8 cellular contexts compared by ENCODE assay signal in the genomic region with DNA sequence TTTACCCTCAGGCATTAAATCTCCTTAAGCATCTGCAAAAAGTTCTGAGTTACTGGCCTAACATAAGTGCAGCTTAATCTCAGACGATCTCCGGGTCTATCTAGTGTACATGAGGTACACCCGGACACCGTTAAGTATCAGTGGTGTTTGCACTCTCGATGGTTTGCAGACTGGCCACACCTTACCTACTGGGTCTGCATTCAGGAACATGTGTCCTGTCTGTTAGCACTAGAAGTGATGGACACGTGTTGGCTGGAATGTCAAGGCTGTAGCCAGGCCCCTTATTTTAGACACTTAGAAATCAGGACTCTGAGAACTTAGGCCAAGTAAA. TPM values are rescaled to one million over a fixed set of nuclear protein-coding genes. Genes with fewer than 3 reads are reported as not detected.
DNase-seq lines count a peak whose midpoint lies in the region; ATAC-seq and TF ChIP-seq lines count a peak whose summit lies in the region.

No MANE protein-coding gene starts in this region.

- H3K4me3 Mint-ChIP-seq in activated CD4-positive, alpha-beta memory T cell treated with anti-CD3 and anti-CD28 coated beads, Interleukin-2, amount 10 ng/mL, durations not matched to agents 7 days and 5 days: peak overlapping the region; percentile 85

- no peaks in the 10 kb centered on the region for H3K9me3 ChIP-seq in cardiac muscle cell (ENCODE audit: low read depth)

- POLR2A ChIA-PET in activated CD4-positive, alpha-beta memory T cell treated with anti-CD3 and anti-CD28 coated beads, Interleukin-2, amount 10 ng/mL, durations not matched to agents 7 days and 5 days (lab: Charles Lee): interaction anchor here (1.0 to 2.3 kb wide), 5 partner anchors 28 to 284 kb away, joined by 3 to 11 read pairs (median 4); partner anchors contain the start of genes SLC35A3 and TRMT13

- ATAC-seq in HG03432 (IDR thresholded peaks at IDR 0.05; ENCODE audit: unreplicated experiment): peak; percentile 8
- no peak for ATAC-seq in HG03565 (IDR thresholded peaks at IDR 0.05; ENCODE audit: unreplicated experiment)

- H3K4me1 ChIP-seq in cardiac muscle cell (ENCODE audit: low read depth): peaks cover 13% of the 10 kb centered on the region

- H3K27ac ChIP-seq in cardiac muscle cell: peak overlapping the region; percentile 99

- H3K9me3 Mint-ChIP-seq in activated CD4-positive, alpha-beta memory T cell treated with anti-CD3 and anti-CD28 coated beads, Interleukin-2, amount 10 ng/mL, durations not matched to agents 7 days and 5 days: no peaks in the 10 kb centered on the region

- CTCF ChIA-PET in activated CD4-positive, alpha-beta memory T cell treated with anti-CD3 and anti-CD28 coated beads, Interleukin-2, amount 10 ng/mL, durations not matched to agents 7 days and 5 days (lab: Charles Lee): no interaction called here

- H3K36me3 ChIP-seq in cardiac muscle cell: peaks cover 3% of the 10 kb centered on the region

- peak overlapping the region; percentile 75 for H3K27ac Mint-ChIP-seq in activated CD4-positive, alpha-beta memory T cell treated with anti-CD3 and anti-CD28 coated beads, Interleukin-2, amount 10 ng/mL, durations not matched to agents 7 days and 5 days

- H3K36me3 Mint-ChIP-seq in activated CD4-positive, alpha-beta memory T cell treated with anti-CD3 and anti-CD28 coated beads, Interleukin-2, amount 10 ng/mL, durations not matched to agents 7 days and 5 days (ENCODE audit: low read depth): peaks cover 14% of the 10 kb centered on the region

- TF ChIP-seq CTCF in cardiac muscle cell (IDR thresholded peaks at IDR 0.05; ENCODE audit: low read depth, low read length): no peak
- TF ChIP-seq CTCF in retinal pigment epithelial cell (conservative IDR thresholded peaks at IDR 0.05; ENCODE audit: low read depth, low read length): no peak

- H3K4me1 Mint-ChIP-seq in activated CD4-positive, alpha-beta memory T cell treated with anti-CD3 and anti-CD28 coated beads, Interleukin-2, amount 10 ng/mL, durations not matched to agents 7 days and 5 days: peaks cover 24% of the 10 kb centered on the region

- DNase-seq in SHP77 (lab: John Stamatoyannopoulos, UW): peak; percentile 40 to 45
- no peak for DNase-seq in SHP77 treated with DMSO at 0.1 percent for 48 hours (lab: John Stamatoyannopoulos, UW)
- no peak for DNase-seq in activated CD4-positive, alpha-beta memory T cell treated with anti-CD3 and anti-CD28 coated beads, Interleukin-2, amount 10 ng/mL, durations not matched to agents 7 days and 5 days
- no peak for DNase-seq in cardiac muscle cell (ENCODE audit: low read depth in 1 of 2, low spot score in 1 of 2)
- no peak for DNase-seq in retinal pigment epithelial cell (ENCODE audit: low read depth)
- no peak for DNase-seq in NCI-H446 (lab: John Stamatoyannopoulos, UW)

- no peaks in the 10 kb centered on the region for H3K27me3 ChIP-seq in cardiac muscle cell

- H3K27me3 Mint-ChIP-seq in activated CD4-positive, alpha-beta memory T cell treated with anti-CD3 and anti-CD28 coated beads, Interleukin-2, amount 10 ng/mL, durations not matched to agents 7 days and 5 days: no peaks in the 10 kb centered on the region

- H3K4me3 ChIP-seq in cardiac muscle cell: peak overlapping the region; percentile 70
- peak overlapping the region; percentile 85 for H3K4me3 ChIP-seq in retinal pigment epithelial cell (ENCODE audit: low read length)

RNA-seq across cellular contexts. Expression of gene AGL, which starts 0.8 kb away (rescaled TPM):
- total RNA-seq in activated CD4-positive, alpha-beta memory T cell treated with anti-CD3 and anti-CD28 coated beads, Interleukin-2, amount 10 ng/mL, durations not matched to agents 7 days and 5 days: 10 to 100 TPM; 13.0 to 13.9 TPM
- 37.1 and 39.5 TPM in 2 replicates for total RNA-seq in cardiac muscle cell
- polyA plus RNA-seq in cardiac muscle cell: 26.6 and 29.0 TPM in 2 replicates

Comparison
In these comparisons a context has a peak if more than half of its experiments do, and no peak if none do; other contexts are left out.
1. DNase-seq: peak in SHP77 (2 of 2); none in SHP77 treated with DMSO at 0.1 percent for 48 hours (single experiment), activated CD4-positive, alpha-beta memory T cell treated with anti-CD3 and anti-CD28 coated beads, Interleukin-2, amount 10 ng/mL, durations not matched to agents 7 days and 5 days (single experiment), cardiac muscle cell (0 of 2), retinal pigment epithelial cell (single experiment) and NCI-H446 (0 of 2).